Comparison of ENCODE assay signal across 9 cellular contexts in the genomic region with DNA sequence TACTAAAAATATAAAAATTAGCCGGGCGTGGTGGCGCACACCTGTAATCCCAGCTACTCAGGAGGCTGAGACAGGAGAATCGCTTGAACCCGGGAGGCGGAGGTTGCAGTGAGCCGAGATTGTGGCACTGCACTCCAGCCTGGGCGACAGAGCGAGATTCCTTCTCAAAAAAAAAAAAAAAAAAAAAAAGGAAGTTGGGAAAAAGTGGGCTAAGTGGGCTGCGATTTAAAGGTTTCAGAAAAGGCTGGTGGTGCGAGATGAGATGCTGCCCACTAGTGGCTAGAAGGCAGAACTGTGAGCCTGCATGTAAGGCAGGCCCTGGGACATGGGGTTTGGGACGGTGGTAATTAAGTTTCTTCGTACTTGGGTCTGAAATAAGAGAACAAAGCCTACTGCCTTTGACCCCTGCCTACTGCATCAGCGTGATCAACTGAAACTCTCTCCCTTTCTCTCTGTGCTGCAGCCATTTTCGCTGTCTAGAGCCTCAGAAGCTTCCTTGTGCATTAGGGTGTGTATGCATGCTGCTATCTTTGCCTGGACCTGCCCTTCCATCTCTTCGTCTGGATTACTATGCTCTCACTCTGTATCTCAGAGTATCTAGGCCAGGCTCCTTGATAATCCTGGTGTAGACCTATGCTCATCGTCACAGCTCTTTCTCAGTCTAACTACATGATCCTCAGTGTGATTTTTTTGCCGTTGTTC. TPM values are rescaled to one million over a fixed set of nuclear protein-coding genes. Genes with fewer than 3 reads are reported as not detected.
DNase-seq lines count a peak whose midpoint lies in the region; ATAC-seq, FAIRE-seq and TF ChIP-seq lines count a peak whose summit lies in the region.
"Had no signal": no experiment of that assay in that cellular context is flagged by ENCODE, and none has a peak within 500 bp of the region (broad histone marks: within the 10 kb centered on the region; RNA-seq: fewer than 3 reads in every experiment).

No MANE protein-coding gene starts in this region.

- H3K4me3 ChIP-seq in fibroblast of the aortic adventitia (ENCODE audit: low read depth, low read length) (no peak overlapping the region), neuronal stem cell (ENCODE audit: low read length in 2 of 2) (no peak overlapping the region)

- FAIRE-seq in RCC 7860 (lab: Jason Lieb, UNC): no peak

- no peak overlapping the region for H2BK12ac ChIP-seq in neuronal stem cell (ENCODE audit: low read length)

- no peak for ATAC-seq in GM21576 (IDR thresholded peaks at IDR 0.05; ENCODE audit: unreplicated experiment)
- no peak for ATAC-seq in HG03378 (IDR thresholded peaks at IDR 0.05; ENCODE audit: unreplicated experiment)

- no peak overlapping the region for H4K8ac ChIP-seq in neuronal stem cell (ENCODE audit: low read depth, low read length)

- H3K18ac ChIP-seq in neuronal stem cell (ENCODE audit: low read length): no peak overlapping the region

- H3K9me3 ChIP-seq in neuronal stem cell (replicated peaks in 1 of 2; ENCODE audit: control insufficient read depth in 2 of 2, insufficient read depth in 1 of 2, low read depth in 1 of 2, low read length in 2 of 2): no peaks in the 10 kb centered on the region

- no peak overlapping the region for H3K27ac ChIP-seq in neuronal stem cell (replicated peaks; ENCODE audit: low read length)

- H3K4me2 ChIP-seq in neuronal stem cell (ENCODE audit: insufficient read depth, low read length, poor library complexity, severe bottlenecking): no peak overlapping the region

- WGBS in neuronal stem cell (ENCODE audit: extremely low coverage in 2 of 2, insufficient read length in 2 of 2, insufficient replicate concordance in 1 of 2), 2 donors: no CpG with 5 or more reads among the region's 18 CpGs

- intact Hi-C loops in activated T-helper 1 cell treated with anti-CD3 and anti-CD28 coated beads, Interleukin-12 subunit alpha, Interleukin-12 subunit beta, Interleukin-2, Interleukin-4 antibody, amounts not matched to agents 30 ng/mL and 10 ng/mL and 1 ng/mL, durations not matched to agents 14 hours and 24 hours and 36 hours (cut with micrococcal nuclease): loop anchor here (1.0 kb wide), 2 partner anchors 11 to 65 kb away; no protein-coding TSS in a partner anchor

- H3K4ac ChIP-seq in neuronal stem cell (ENCODE audit: low read length): no peak overlapping the region

- peak overlapping the region; percentile 71 for H2AFZ ChIP-seq in neuronal stem cell (ENCODE audit: low read length)

- H3K79me1 ChIP-seq in neuronal stem cell (ENCODE audit: low read depth, low read length): no peaks in the 10 kb centered on the region

- no peak overlapping the region for H3K4me3 Mint-ChIP-seq in activated T-helper 1 cell treated with anti-CD3 and anti-CD28 coated beads, Interleukin-12 subunit alpha, Interleukin-12 subunit beta, Interleukin-2, Interleukin-4 antibody, amounts not matched to agents 30 ng/mL and 10 ng/mL and 1 ng/mL, durations not matched to agents 14 hours and 24 hours and 36 hours
- H3K4me3 Mint-ChIP-seq: activated naive CD4-positive, alpha-beta T cell treated with anti-CD3 and anti-CD28 coated beads, Interleukin-2, amount 50 U/mL, for 24 hours had no signal

- H3K27ac Mint-ChIP-seq in activated T-helper 1 cell treated with anti-CD3 and anti-CD28 coated beads, Interleukin-12 subunit alpha, Interleukin-12 subunit beta, Interleukin-2, Interleukin-4 antibody, amounts not matched to agents 30 ng/mL and 10 ng/mL and 1 ng/mL, durations not matched to agents 14 hours and 24 hours and 36 hours: no peak overlapping the region
- H3K27ac Mint-ChIP-seq: activated naive CD4-positive, alpha-beta T cell treated with anti-CD3 and anti-CD28 coated beads, Interleukin-2, amount 50 U/mL, for 24 hours had no signal

- H3K4me1 Mint-ChIP-seq in activated T-helper 1 cell treated with anti-CD3 and anti-CD28 coated beads, Interleukin-12 subunit alpha, Interleukin-12 subunit beta, Interleukin-2, Interleukin-4 antibody, amounts not matched to agents 30 ng/mL and 10 ng/mL and 1 ng/mL, durations not matched to agents 14 hours and 24 hours and 36 hours (ENCODE audit: low read depth): peaks cover 35% of the 10 kb centered on the region

- H3K9ac ChIP-seq in neuronal stem cell (ENCODE audit: low read depth, low read length, poor library complexity): no peak overlapping the region

- peak; percentile 98 for TF ChIP-seq CTCF in fibroblast of the aortic adventitia (IDR thresholded peaks at IDR 0.05; ENCODE audit: insufficient read depth, low read length)

- no peaks in the 10 kb centered on the region for H3K36me3 Mint-ChIP-seq in activated T-helper 1 cell treated with anti-CD3 and anti-CD28 coated beads, Interleukin-12 subunit alpha, Interleukin-12 subunit beta, Interleukin-2, Interleukin-4 antibody, amounts not matched to agents 30 ng/mL and 10 ng/mL and 1 ng/mL, durations not matched to agents 14 hours and 24 hours and 36 hours (ENCODE audit: low read depth)
- H3K36me3 Mint-ChIP-seq: activated naive CD4-positive, alpha-beta T cell treated with anti-CD3 and anti-CD28 coated beads, Interleukin-2, amount 50 U/mL, for 24 hours had no signal

- no peak overlapping the region for H2BK15ac ChIP-seq in neuronal stem cell (ENCODE audit: low read length)

- H3K36me3 ChIP-seq in neuronal stem cell (replicated peaks in 1 of 2; ENCODE audit: control insufficient read depth in 2 of 2, insufficient read depth in 2 of 2, low read length in 2 of 2): no peaks in the 10 kb centered on the region

- peaks cover 23% of the 10 kb centered on the region for H3K27me3 Mint-ChIP-seq in activated T-helper 1 cell treated with anti-CD3 and anti-CD28 coated beads, Interleukin-12 subunit alpha, Interleukin-12 subunit beta, Interleukin-2, Interleukin-4 antibody, amounts not matched to agents 30 ng/mL and 10 ng/mL and 1 ng/mL, durations not matched to agents 14 hours and 24 hours and 36 hours (ENCODE audit: insufficient read depth)
- H3K27me3 Mint-ChIP-seq: activated naive CD4-positive, alpha-beta T cell treated with anti-CD3 and anti-CD28 coated beads, Interleukin-2, amount 50 U/mL, for 24 hours had no signal

- DNase-seq in DMS 273 treated with DMSO at 0.1 percent for 48 hours (lab: John Stamatoyannopoulos, UW): peak; percentile 49
- DNase-seq in HuH-7 (ENCODE audit: low spot score): peak; percentile 85
- DNase-seq in RCC 7860 (ENCODE audit: low spot score): peak; percentile 20
- peak; percentile 42 for DNase-seq in activated T-helper 1 cell treated with anti-CD3 and anti-CD28 coated beads, Interleukin-12 subunit alpha, Interleukin-12 subunit beta, Interleukin-2, Interleukin-4 antibody, amounts not matched to agents 30 ng/mL and 10 ng/mL and 1 ng/mL, durations not matched to agents 14 hours and 24 hours and 36 hours (ENCODE audit: low spot score)
- peak; percentile 79 for DNase-seq in fibroblast of the aortic adventitia (ENCODE audit: low read depth)
- DNase-seq in neuronal stem cell (ENCODE audit: low spot score): peak; percentile 56

- H3K9me3 Mint-ChIP-seq in activated T-helper 1 cell treated with anti-CD3 and anti-CD28 coated beads, Interleukin-12 subunit alpha, Interleukin-12 subunit beta, Interleukin-2, Interleukin-4 antibody, amounts not matched to agents 30 ng/mL and 10 ng/mL and 1 ng/mL, durations not matched to agents 14 hours and 24 hours and 36 hours: no peaks in the 10 kb centered on the region
- H3K9me3 Mint-ChIP-seq: activated naive CD4-positive, alpha-beta T cell treated with anti-CD3 and anti-CD28 coated beads, Interleukin-2, amount 50 U/mL, for 24 hours had no signal

- H3K27me3 ChIP-seq in neuronal stem cell (ENCODE audit: control insufficient read depth in 3 of 3, insufficient read depth in 3 of 3, low read depth in 1 of 3, low read length in 3 of 3): peaks cover 0 to 40% (median 0%) of the 10 kb centered on the region in 3 experiments

- H2BK5ac ChIP-seq in neuronal stem cell (ENCODE audit: low read length): no peak overlapping the region

- peaks cover 6 to 9% of the 10 kb centered on the region in 2 donors for H3K4me1 ChIP-seq in neuronal stem cell (ENCODE audit: control insufficient read depth in 2 of 2, insufficient read depth in 1 of 2, low read depth in 1 of 2, low read length in 2 of 2)

- no peak overlapping the region for H2AK5ac ChIP-seq in neuronal stem cell (ENCODE audit: low read depth, low read length)

- H2BK120ac ChIP-seq in neuronal stem cell (ENCODE audit: low read depth, low read length): no peak overlapping the region

- no peak overlapping the region for H4K91ac ChIP-seq in neuronal stem cell (ENCODE audit: low read depth, low read length, poor library complexity)

- H3K14ac ChIP-seq in neuronal stem cell (ENCODE audit: low read length): no peak overlapping the region

- H3K23ac ChIP-seq in neuronal stem cell (ENCODE audit: low read depth, low read length, poor library complexity): no peak overlapping the region

RNA-seq across cellular contexts. Expression of gene FMOD, which starts 12.4 kb away (rescaled TPM):
- 3.4 and 4.1 TPM in 2 replicates for total RNA-seq in activated T-helper 1 cell treated with anti-CD3 and anti-CD28 coated beads, Interleukin-12 subunit alpha, Interleukin-12 subunit beta, Interleukin-2, Interleukin-4 antibody, amounts not matched to agents 30 ng/mL and 10 ng/mL and 1 ng/mL, durations not matched to agents 14 hours and 24 hours and 36 hours
- 6.6 and 9.1 TPM in 2 replicates for total RNA-seq in fibroblast of the aortic adventitia (ENCODE audit: low replicate concordance)
- 2.0 TPM for polyA plus RNA-seq in neuronal stem cell (2013, experiment 1 of 2)
- polyA plus RNA-seq in neuronal stem cell (2013, experiment 2 of 2): 2.0 TPM

RNA-seq across cellular contexts. Expression of gene BTG2, which starts 33.2 kb away (rescaled TPM):
- 137 and 139 TPM in 2 replicates for total RNA-seq in activated T-helper 1 cell treated with anti-CD3 and anti-CD28 coated beads, Interleukin-12 subunit alpha, Interleukin-12 subunit beta, Interleukin-2, Interleukin-4 antibody, amounts not matched to agents 30 ng/mL and 10 ng/mL and 1 ng/mL, durations not matched to agents 14 hours and 24 hours and 36 hours
- 16.7 and 18.2 TPM in 2 replicates for total RNA-seq in fibroblast of the aortic adventitia (ENCODE audit: low replicate concordance)
- polyA plus RNA-seq in neuronal stem cell (2013, experiment 1 of 2): 59.9 TPM
- 59.9 TPM for polyA plus RNA-seq in neuronal stem cell (2013, experiment 2 of 2)

Comparison
In these comparisons a context has a peak if more than half of its experiments do, and no peak if none do; other contexts are left out.
1. DNase-seq: peak in every context shown above with its lines; median percentile 85 in HuH-7; 79 in fibroblast of the aortic adventitia; 56 in neuronal stem cell; 49 in DMS 273 treated with DMSO at 0.1 percent for 48 hours; 42 in activated T-helper 1 cell treated with anti-CD3 and anti-CD28 coated beads, Interleukin-12 subunit alpha, Interleukin-12 subunit beta, Interleukin-2, Interleukin-4 antibody, amounts not matched to agents 30 ng/mL and 10 ng/mL and 1 ng/mL, durations not matched to agents 14 hours and 24 hours and 36 hours; 20 in RCC 7860.